In genomic region chr22:43317252-43317651, GRCh38 we compare ENCODE assay signal across 19 cellular contexts. TPM values are rescaled to one million over a fixed set of nuclear protein-coding genes. Genes with fewer than 3 reads are reported as not detected.
DNase-seq lines count a peak whose midpoint lies in the region; ATAC-seq and TF ChIP-seq lines count a peak whose summit lies in the region.
"Had no signal": no experiment of that assay in that cellular context is flagged by ENCODE, and none has a peak within 500 bp of the region (broad histone marks: within the 10 kb centered on the region; RNA-seq: fewer than 3 reads in every experiment).

No MANE protein-coding gene starts in this region.

- H3K4me3 ChIP-seq in cardiac muscle cell (no peak overlapping the region), right atrium auricular region (no peak overlapping the region), WERI-Rb-1 (ENCODE audit: low read depth, low read length) (no peak overlapping the region)
- H3K4me3 ChIP-seq: BLaER1 had no signal

- H3K36me3 ChIP-seq in cardiac muscle cell (no peaks in the 10 kb centered on the region), right atrium auricular region (no peaks in the 10 kb centered on the region), WERI-Rb-1 (no peaks in the 10 kb centered on the region)
- H3K36me3 ChIP-seq: BLaER1 had no signal

- no peak for TF ChIP-seq CTCF in cardiac muscle cell (IDR thresholded peaks at IDR 0.05; ENCODE audit: low read depth, low read length)
- TF ChIP-seq CTCF in right atrium auricular region (IDR thresholded peaks at IDR 0.05) = no peak
- no peak for TF ChIP-seq CTCF in WERI-Rb-1 (IDR thresholded peaks at IDR 0.05; ENCODE audit: low read depth, low read length)

- DNase-seq in cardiac muscle cell (ENCODE audit: low read depth in 1 of 2, low spot score in 1 of 2) = peak in 1 of 2 donors; percentile 61
- DNase-seq in right atrium auricular region (ENCODE audit: low spot score) = no peak
- peak; percentile 45 for DNase-seq in WERI-Rb-1
- DNase-seq in retina = peak; percentile 59
- DNase-seq in activated CD4-positive, alpha-beta memory T cell treated with anti-CD3 and anti-CD28 coated beads, Interleukin-2, amount 10 ng/mL, durations not matched to agents 7 days and 5 days = no peak
- DNase-seq in NCI-H187 (lab: John Stamatoyannopoulos, UW) = no peak
- DNase-seq: ACHN; CD4-positive, alpha-beta memory T cell; DMS153; DMS79; GF-D8; GOT3; H7; HFFc6 had no signal

- H3K27ac ChIP-seq in cardiac muscle cell = peak overlapping the region; percentile 65
- H3K27ac ChIP-seq in right atrium auricular region = no peak overlapping the region
- H3K27ac ChIP-seq in WERI-Rb-1 = peak overlapping the region; percentile 35; the same call in 1 of the 2 replicates
- H3K27ac ChIP-seq: BLaER1, HL-60 had no signal

- no peaks in the 10 kb centered on the region for H3K9me3 ChIP-seq in cardiac muscle cell (ENCODE audit: low read depth)
- no peaks in the 10 kb centered on the region for H3K9me3 ChIP-seq in right atrium auricular region
- H3K9me3 ChIP-seq in WERI-Rb-1 (ENCODE audit: severe bottlenecking) = no peaks in the 10 kb centered on the region
- H3K9me3 ChIP-seq: BLaER1 had no signal

- POLR2A ChIA-PET in activated CD4-positive, alpha-beta memory T cell treated with anti-CD3 and anti-CD28 coated beads, Interleukin-2, amount 10 ng/mL, durations not matched to agents 7 days and 5 days (lab: Charles Lee) = interaction anchor here (1.2 kb wide), 1 partner anchor 53 kb away, joined by 4 read pairs; no protein-coding TSS in a partner anchor

- no peaks in the 10 kb centered on the region for H3K36me3 Mint-ChIP-seq in activated CD4-positive, alpha-beta memory T cell treated with anti-CD3 and anti-CD28 coated beads, Interleukin-2, amount 10 ng/mL, durations not matched to agents 7 days and 5 days (ENCODE audit: low read depth)
- H3K36me3 Mint-ChIP-seq: CD14-positive monocyte; CD4-positive, alpha-beta memory T cell had no signal

- H3K4me3 Mint-ChIP-seq in activated CD4-positive, alpha-beta memory T cell treated with anti-CD3 and anti-CD28 coated beads, Interleukin-2, amount 10 ng/mL, durations not matched to agents 7 days and 5 days = no peak overlapping the region
- H3K4me3 Mint-ChIP-seq: CD14-positive monocyte; CD4-positive, alpha-beta memory T cell; HFFc6 had no signal

- no peak for ATAC-seq in GM18502 (IDR thresholded peaks at IDR 0.05; ENCODE audit: poor library complexity, unreplicated experiment)
- ATAC-seq: HCT116 had no signal

- H3K27me3 ChIP-seq in cardiac muscle cell (no peaks in the 10 kb centered on the region), right atrium auricular region (no peaks in the 10 kb centered on the region), WERI-Rb-1 (ENCODE audit: insufficient read depth, low read depth, severe bottlenecking) (no peaks in the 10 kb centered on the region)
- H3K27me3 ChIP-seq: BLaER1 had no signal

- peaks cover 1% of the 10 kb centered on the region for H3K27me3 Mint-ChIP-seq in activated CD4-positive, alpha-beta memory T cell treated with anti-CD3 and anti-CD28 coated beads, Interleukin-2, amount 10 ng/mL, durations not matched to agents 7 days and 5 days

- no peak overlapping the region for H3K27ac Mint-ChIP-seq in activated CD4-positive, alpha-beta memory T cell treated with anti-CD3 and anti-CD28 coated beads, Interleukin-2, amount 10 ng/mL, durations not matched to agents 7 days and 5 days
- H3K27ac Mint-ChIP-seq: CD14-positive monocyte; CD4-positive, alpha-beta memory T cell; HFFc6 had no signal

- H3K4me1 ChIP-seq in cardiac muscle cell (ENCODE audit: low read depth) (peaks cover 23% of the 10 kb centered on the region), right atrium auricular region (no peaks in the 10 kb centered on the region)

- no peaks in the 10 kb centered on the region for H3K9me3 Mint-ChIP-seq in activated CD4-positive, alpha-beta memory T cell treated with anti-CD3 and anti-CD28 coated beads, Interleukin-2, amount 10 ng/mL, durations not matched to agents 7 days and 5 days
- H3K9me3 Mint-ChIP-seq: CD4-positive, alpha-beta memory T cell; HFFc6 had no signal

- peaks cover 5% of the 10 kb centered on the region for H3K4me1 Mint-ChIP-seq in activated CD4-positive, alpha-beta memory T cell treated with anti-CD3 and anti-CD28 coated beads, Interleukin-2, amount 10 ng/mL, durations not matched to agents 7 days and 5 days

- CTCF ChIA-PET in activated CD4-positive, alpha-beta memory T cell treated with anti-CD3 and anti-CD28 coated beads, Interleukin-2, amount 10 ng/mL, durations not matched to agents 7 days and 5 days (lab: Charles Lee) = no interaction called here

RNA-seq across cellular contexts. Expression of gene SCUBE1, which starts 25.9 kb away (rescaled TPM):
- total RNA-seq in cardiac muscle cell (1.8 and 6.9 TPM in 2 replicates), right atrium auricular region (under 1 TPM; 0.04 to 0.16 TPM)
- 2.1 and 8.7 TPM in 2 replicates for polyA plus RNA-seq in cardiac muscle cell
- total RNA-seq in activated CD4-positive, alpha-beta memory T cell treated with anti-CD3 and anti-CD28 coated beads, Interleukin-2, amount 10 ng/mL, durations not matched to agents 7 days and 5 days = under 1 TPM; 0.15 to 0.20 TPM
- total RNA-seq: CD4-positive, alpha-beta memory T cell; HFFc6 had no signal
- polyA plus RNA-seq: CD4-positive, alpha-beta memory T cell had no signal

Comparison
In these comparisons a context has a peak if more than half of its experiments do, and no peak if none do; other contexts are left out.
1. H3K27ac ChIP-seq: peak in cardiac muscle cell (single experiment) and WERI-Rb-1 (single experiment); none in right atrium auricular region (0 of 2).
2. DNase-seq: peak in WERI-Rb-1 (single experiment) and retina (single experiment); none in right atrium auricular region (single experiment), activated CD4-positive, alpha-beta memory T cell treated with anti-CD3 and anti-CD28 coated beads, Interleukin-2, amount 10 ng/mL, durations not matched to agents 7 days and 5 days (single experiment) and NCI-H187 (0 of 2).